3 cellular contexts compared by ENCODE assay signal in the genomic region with DNA sequence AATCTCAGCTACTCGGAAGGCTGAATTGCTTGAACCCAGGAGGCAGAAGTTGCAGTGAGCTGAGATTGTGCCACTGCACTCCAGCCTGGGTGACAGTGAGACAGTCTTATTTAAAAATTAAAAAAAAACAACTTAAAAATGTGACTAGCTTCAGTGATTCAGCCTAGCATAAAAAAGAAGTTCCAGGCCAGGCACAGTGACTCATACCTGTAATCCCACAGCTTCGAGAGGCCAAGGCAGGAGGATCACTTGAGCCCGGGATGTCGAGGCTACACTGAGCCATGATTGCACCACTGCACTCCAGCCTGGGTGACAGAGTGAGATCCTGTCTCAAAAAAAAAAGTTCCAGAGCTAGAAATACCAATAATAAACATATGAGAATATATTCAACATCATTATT. TPM values are rescaled to one million over a fixed set of nuclear protein-coding genes. Genes with fewer than 3 reads are reported as not detected.
"Had no signal": no experiment of that assay in that cellular context is flagged by ENCODE, and none has a peak within 500 bp of the region (broad histone marks: within the 10 kb centered on the region; RNA-seq: fewer than 3 reads in every experiment).

No MANE protein-coding gene starts in this region.

RNA-seq across cellular contexts. Expression of a gene that starts 13.2 kb away (rescaled TPM):
- total RNA-seq: endodermal cell, progenitor cell of endocrine pancreas had no signal
- polyA plus RNA-seq: naive thymus-derived CD4-positive, alpha-beta T cell had no signal
